Comparison of ENCODE assay signal across 18 cellular contexts in genomic region chr7:80142853-80143580, GRCh38. TPM values are rescaled to one million over a fixed set of nuclear protein-coding genes. Genes with fewer than 3 reads are reported as not detected.
DNase-seq lines count a peak whose midpoint lies in the region; ATAC-seq and TF ChIP-seq lines count a peak whose summit lies in the region.
"Had no signal": no experiment of that assay in that cellular context is flagged by ENCODE, and none has a peak within 500 bp of the region (broad histone marks: within the 10 kb centered on the region; RNA-seq: fewer than 3 reads in every experiment).

No MANE protein-coding gene starts in this region.

- peaks cover 12% of the 10 kb centered on the region for H3K4me1 Mint-ChIP-seq in activated T-cell treated with anti-CD3 and anti-CD28 coated beads, Interleukin-2, amount 50 U/mL, for 72 hours (ENCODE audit: low read depth)
- H3K4me1 Mint-ChIP-seq in HFFc6 (ENCODE audit: low read depth) = peaks cover 98% of the 10 kb centered on the region
- H3K4me1 Mint-ChIP-seq: CD4-positive, alpha-beta memory T cell had no signal

- H3K4me3 ChIP-seq in hepatocyte = no peak overlapping the region
- no peak overlapping the region for H3K4me3 ChIP-seq in subcutaneous abdominal adipose tissue (ENCODE audit: low read depth in 1 of 5, low read length in 5 of 5)
- H3K4me3 ChIP-seq: BLaER1, GM23338 had no signal

- peaks cover 73% of the 10 kb centered on the region for H3K27me3 Mint-ChIP-seq in activated T-cell treated with anti-CD3 and anti-CD28 coated beads, Interleukin-2, amount 50 U/mL, for 72 hours (ENCODE audit: low read depth)
- H3K27me3 Mint-ChIP-seq in HFFc6 (ENCODE audit: insufficient read depth) = peaks cover 1% of the 10 kb centered on the region; the same call in 1 of the 2 replicates

- peak; percentile 60 to 79 for ATAC-seq in activated T-cell treated with anti-CD3 and anti-CD28 coated beads, Interleukin-2, amount 50 U/mL, for 72 hours (replicated peaks in 1 of 2)
- no peak for ATAC-seq in GM18907 (IDR thresholded peaks at IDR 0.05; ENCODE audit: unreplicated experiment)
- ATAC-seq: GM23338 had no signal

- H3K4me1 ChIP-seq in hepatocyte (ENCODE audit: insufficient read depth) = peaks cover 42% of the 10 kb centered on the region
- peaks cover 11 to 81% (median 75%) of the 10 kb centered on the region in 5 donors for H3K4me1 ChIP-seq in subcutaneous abdominal adipose tissue (ENCODE audit: control insufficient read depth in 5 of 5, insufficient read depth in 5 of 5, low read length in 5 of 5)
- H3K4me1 ChIP-seq: BLaER1 had no signal

- peak in 1 of 2 donors; percentile 10 for DNase-seq in activated T-cell treated with anti-CD3 and anti-CD28 coated beads, Interleukin-2, amount 50 U/mL, for 72 hours
- no peak for DNase-seq in activated T-cell treated with anti-CD3 and anti-CD28 coated beads, Interleukin-2, amount 50 U/mL, for 48 hours
- no peak for DNase-seq in HFFc6
- no peak for DNase-seq in hepatocyte (ENCODE audit: low spot score)
- no peak for DNase-seq in CD1c-positive myeloid dendritic cell (ENCODE audit: extremely low spot score)
- DNase-seq in NCI-H2171 (lab: John Stamatoyannopoulos, UW) = no peak
- DNase-seq: AML-193; CD4-positive, alpha-beta memory T cell; DMS153; DMS79 treated with DMSO at 0.1 percent for 48 hours; EL; H9; IMR-90 had no signal

- H2AFZ ChIP-seq in hepatocyte = no peak overlapping the region
- H2AFZ ChIP-seq: GM23338 had no signal

- H3K4me2 ChIP-seq in hepatocyte = peak overlapping the region; percentile 29
- H3K4me2 ChIP-seq: BLaER1, GM23338 had no signal

- no peaks in the 10 kb centered on the region for H3K9me3 Mint-ChIP-seq in activated T-cell treated with anti-CD3 and anti-CD28 coated beads, Interleukin-2, amount 50 U/mL, for 72 hours
- H3K9me3 Mint-ChIP-seq in HFFc6 = no peaks in the 10 kb centered on the region
- H3K9me3 Mint-ChIP-seq: H9 had no signal

- TF ChIP-seq CTCF in HFFc6 (IDR thresholded peaks at IDR 0.05) (no peak), hepatocyte (IDR thresholded peaks at IDR 0.05; ENCODE audit: poor library complexity) (no peak)

- no peak overlapping the region for H3K4me3 Mint-ChIP-seq in activated T-cell treated with anti-CD3 and anti-CD28 coated beads, Interleukin-2, amount 50 U/mL, for 72 hours
- H3K4me3 Mint-ChIP-seq in HFFc6 = no peak overlapping the region
- H3K4me3 Mint-ChIP-seq: CD4-positive, alpha-beta memory T cell; GM23338; H9 had no signal

- no peak overlapping the region for H3K9ac ChIP-seq in subcutaneous abdominal adipose tissue (ENCODE audit: low read length in 5 of 5)
- H3K9ac ChIP-seq: BLaER1 had no signal

- H3K27me3 ChIP-seq in hepatocyte (no peaks in the 10 kb centered on the region), subcutaneous abdominal adipose tissue (ENCODE audit: control insufficient read depth in 5 of 5, insufficient read depth in 4 of 5, low read length in 5 of 5) (no peaks in the 10 kb centered on the region)
- H3K27me3 ChIP-seq: BLaER1 had no signal

- no peak overlapping the region for H3K27ac Mint-ChIP-seq in activated T-cell treated with anti-CD3 and anti-CD28 coated beads, Interleukin-2, amount 50 U/mL, for 72 hours
- peak overlapping the region; percentile 9; the same call in 1 of the 2 replicates for H3K27ac Mint-ChIP-seq in HFFc6
- H3K27ac Mint-ChIP-seq: CD4-positive, alpha-beta memory T cell; GM23338 had no signal

- H3K36me3 ChIP-seq in hepatocyte (replicated peaks; ENCODE audit: insufficient read depth, low read depth) (no peaks in the 10 kb centered on the region), subcutaneous abdominal adipose tissue (ENCODE audit: control insufficient read depth in 5 of 5, insufficient read depth in 5 of 5, low read length in 5 of 5) (no peaks in the 10 kb centered on the region)
- H3K36me3 ChIP-seq: BLaER1 had no signal

- peaks cover 0 to 3% of the 10 kb centered on the region in 2 donors for H3K36me3 Mint-ChIP-seq in activated T-cell treated with anti-CD3 and anti-CD28 coated beads, Interleukin-2, amount 50 U/mL, for 72 hours (ENCODE audit: insufficient read depth in 2 of 2)
- H3K36me3 Mint-ChIP-seq in HFFc6 (ENCODE audit: low read depth) = peaks cover 18% of the 10 kb centered on the region
- H3K36me3 Mint-ChIP-seq: CD4-positive, alpha-beta memory T cell had no signal

- 68% methylated on average over 1 of the region's 1 CpG for WGBS in hepatocyte (ENCODE audit: low lambda C conversion rate, missing lambda C conversion rate)

- no peak overlapping the region for H3K27ac ChIP-seq in hepatocyte
- peak overlapping the region; percentile 98 for H3K27ac ChIP-seq in subcutaneous abdominal adipose tissue (ENCODE audit: low read depth, low read length)
- H3K27ac ChIP-seq: 22Rv1, BLaER1 had no signal

- H3K79me2 ChIP-seq in hepatocyte = peaks cover 98% of the 10 kb centered on the region

- H4K20me1 ChIP-seq in hepatocyte (ENCODE audit: insufficient read depth, poor library complexity, severe bottlenecking) = peaks cover 16% of the 10 kb centered on the region

- no peaks in the 10 kb centered on the region for H3K9me2 ChIP-seq in hepatocyte (replicated peaks; ENCODE audit: insufficient read depth)

- H3K9me3 ChIP-seq in hepatocyte (ENCODE audit: low read depth) (no peaks in the 10 kb centered on the region), subcutaneous abdominal adipose tissue (ENCODE audit: control insufficient read depth in 5 of 5, low read length in 5 of 5) (no peaks in the 10 kb centered on the region)

RNA-seq across cellular contexts. Expression of gene GNAI1, which starts 8.4 kb away (rescaled TPM):
- 1 to 10 TPM; 4.0 to 4.4 TPM for total RNA-seq in activated T-cell treated with anti-CD3 and anti-CD28 coated beads, Interleukin-2, amount 50 U/mL, for 72 hours
- 10 to 100 TPM; 58.8 to 70.9 (median 66.4) TPM for total RNA-seq in HFFc6 (2021; fragmentation: NEBNext Ultra II Directional; extraction: Animal tissue kit (Norgen Biotek cat#: 25700))
- 48.7 and 57.4 TPM in 2 replicates for total RNA-seq in hepatocyte
- polyA plus RNA-seq in hepatocyte = 58.7 and 61.3 TPM in 2 replicates
